8 cellular contexts compared by ENCODE assay signal in the genomic region with DNA sequence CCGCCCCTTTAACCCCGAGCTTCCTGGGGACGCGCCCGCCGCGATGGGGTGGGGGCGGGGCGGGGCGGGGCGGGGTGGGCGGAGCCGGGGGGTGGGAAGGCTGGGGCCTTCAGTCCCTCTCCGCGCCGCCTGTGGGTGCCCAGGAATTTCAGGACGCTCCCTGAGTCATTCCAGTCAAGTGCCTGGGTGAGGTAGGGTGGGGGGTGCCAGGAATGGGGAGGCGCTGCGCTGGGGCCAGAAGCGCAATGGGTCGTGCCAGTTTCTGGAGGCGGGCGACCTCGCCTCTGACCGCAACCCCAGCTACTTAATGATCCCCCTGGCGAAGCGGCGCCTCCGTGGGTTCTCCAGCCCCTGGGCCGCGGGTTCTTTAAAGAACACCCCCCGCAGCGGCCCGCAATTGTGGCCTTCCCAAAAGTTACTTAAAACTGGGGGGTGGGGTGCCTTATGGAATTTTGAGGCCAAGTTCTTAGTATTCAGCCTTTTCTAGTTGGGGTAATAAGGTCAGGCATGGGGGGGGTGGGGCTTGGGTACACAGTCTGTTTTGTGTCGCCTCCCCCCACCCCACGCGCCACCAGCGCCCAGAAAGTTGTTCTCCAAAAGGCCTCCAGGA. TPM values are rescaled to one million over a fixed set of nuclear protein-coding genes. Genes with fewer than 3 reads are reported as not detected.
DNase-seq lines count a peak whose midpoint lies in the region; ATAC-seq and TF ChIP-seq lines count a peak whose summit lies in the region.

No MANE protein-coding gene starts in this region.

- no peaks in the 10 kb centered on the region for H3K36me3 Mint-ChIP-seq in activated T-helper 17 cell treated with anti-CD3 and anti-CD28 coated beads, Interleukin-2, amount 50 U/mL, for 72 hours (ENCODE audit: low read depth)
- H3K36me3 Mint-ChIP-seq in osteocyte (ENCODE audit: unreplicated experiment): peaks cover 2% of the 10 kb centered on the region

- peak; percentile 10 for ATAC-seq in activated T-helper 17 cell treated with anti-CD3 and anti-CD28 coated beads, Interleukin-2, amount 50 U/mL, for 72 hours (replicated peaks)
- no peak for ATAC-seq in GM19395 (IDR thresholded peaks at IDR 0.05; ENCODE audit: unreplicated experiment)

- H3K9me3 Mint-ChIP-seq in activated T-helper 17 cell treated with anti-CD3 and anti-CD28 coated beads, Interleukin-2, amount 50 U/mL, for 72 hours: no peaks in the 10 kb centered on the region
- H3K9me3 Mint-ChIP-seq in osteocyte (ENCODE audit: unreplicated experiment): no peaks in the 10 kb centered on the region

- no peak for TF ChIP-seq CTCF in AG10803 (conservative IDR thresholded peaks at IDR 0.05; ENCODE audit: low read length)
- TF ChIP-seq CTCF in GM13976 (IDR thresholded peaks at IDR 0.05; ENCODE audit: borderline replicate concordance, control extremely low read depth, extremely low read depth, insufficient read depth, missing control alignments): no peak
- TF ChIP-seq CTCF in osteocyte (IDR thresholded peaks at IDR 0.05): no peak

- no peak overlapping the region for H3K27ac Mint-ChIP-seq in activated T-helper 17 cell treated with anti-CD3 and anti-CD28 coated beads, Interleukin-2, amount 50 U/mL, for 72 hours
- H3K27ac Mint-ChIP-seq in osteocyte (ENCODE audit: unreplicated experiment): peak overlapping the region; percentile 52

- peak overlapping the region; percentile 62 for H3K4me3 Mint-ChIP-seq in activated T-helper 17 cell treated with anti-CD3 and anti-CD28 coated beads, Interleukin-2, amount 50 U/mL, for 72 hours
- peak overlapping the region; percentile 61 for H3K4me3 Mint-ChIP-seq in osteocyte (ENCODE audit: unreplicated experiment)

- DNase-seq in AG10803 (ENCODE audit: low read depth) (peak; percentile 97), GM13976 (ENCODE audit: low spot score) (peak; percentile 76), NCI-H524 (lab: John Stamatoyannopoulos, UW) (peak; percentile 82 to 84), glomerular visceral epithelial cell (ENCODE audit: extremely low spot score) (peak; percentile 97), osteocyte (ENCODE audit: extremely low spot score, unreplicated experiment) (no peak), NCI-H1436 treated with DMSO at 0.1 percent for 48 hours (lab: John Stamatoyannopoulos, UW) (no peak)

- H3K4me3 ChIP-seq in AG10803 (ENCODE audit: low read length): peak overlapping the region; percentile 65

- in situ Hi-C loops in GM13976 (cut with MboI; ENCODE audit: low sequenced_read_pairs, unreplicated experiment): no loop called here

- H3K27me3 Mint-ChIP-seq in activated T-helper 17 cell treated with anti-CD3 and anti-CD28 coated beads, Interleukin-2, amount 50 U/mL, for 72 hours: no peaks in the 10 kb centered on the region
- no peaks in the 10 kb centered on the region for H3K27me3 Mint-ChIP-seq in osteocyte (ENCODE audit: unreplicated experiment)

- H3K4me1 Mint-ChIP-seq in activated T-helper 17 cell treated with anti-CD3 and anti-CD28 coated beads, Interleukin-2, amount 50 U/mL, for 72 hours: peaks cover 6% of the 10 kb centered on the region
- H3K4me1 Mint-ChIP-seq in osteocyte (ENCODE audit: unreplicated experiment): peaks cover 44% of the 10 kb centered on the region

RNA-seq across cellular contexts. Expression of a gene that starts 0.8 kb away (rescaled TPM):
- total RNA-seq in activated T-helper 17 cell treated with anti-CD3 and anti-CD28 coated beads, Interleukin-2, amount 50 U/mL, for 72 hours: 10 to 100 TPM; 12.1 to 17.4 TPM
- total RNA-seq in osteocyte: 57.3 and 64.1 TPM in 2 replicates

Comparison
In these comparisons a context has a peak if more than half of its experiments do, and no peak if none do; other contexts are left out.
1. DNase-seq: peak in AG10803 (single experiment), GM13976 (single experiment), NCI-H524 (2 of 2) and glomerular visceral epithelial cell (single experiment); none in osteocyte (single experiment) and NCI-H1436 treated with DMSO at 0.1 percent for 48 hours (single experiment).